11 cellular contexts compared by ENCODE assay signal in the genomic region with DNA sequence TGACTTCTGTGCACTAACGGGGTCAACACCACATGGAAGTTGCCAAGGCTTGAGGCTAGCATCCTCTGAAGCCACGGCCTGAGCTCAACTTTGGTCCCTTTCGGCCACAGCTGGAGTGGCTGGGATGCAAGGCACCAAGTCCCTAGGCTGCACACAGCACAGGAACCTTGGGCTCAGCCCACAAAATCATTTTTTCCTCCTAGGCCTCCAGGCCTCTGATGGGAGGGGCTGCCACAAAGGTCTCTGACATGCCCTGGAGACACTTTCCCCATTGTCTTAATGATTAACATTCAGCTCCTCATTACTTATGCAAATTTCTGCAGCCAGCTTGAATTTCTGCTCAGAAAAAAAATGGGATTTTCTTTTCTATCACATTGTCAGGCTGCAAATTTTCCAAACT. TPM values are rescaled to one million over a fixed set of nuclear protein-coding genes. Genes with fewer than 3 reads are reported as not detected.
"Had no signal": no experiment of that assay in that cellular context is flagged by ENCODE, and none has a peak within 500 bp of the region (broad histone marks: within the 10 kb centered on the region; RNA-seq: fewer than 3 reads in every experiment).

No MANE protein-coding gene starts in this region.

RNA-seq across cellular contexts. Expression of a gene that starts 27.6 kb away (rescaled TPM):
- total RNA-seq: OCI-LY7, PC-9, Peyer's patch, Right ventricle myocardium inferior, Right ventricle myocardium superior, RPMI7951, SJSA1, SK-MEL-5, T-cell had no signal
- polyA plus RNA-seq: SK-N-SH had no signal

RNA-seq across cellular contexts. Expression of a gene that starts 55.1 kb away (rescaled TPM):
- total RNA-seq: OCI-LY7, PC-9, Peyer's patch, Right ventricle myocardium superior, RPMI7951, SJCRH30, SK-MEL-5, T-cell had no signal
- polyA plus RNA-seq: SK-N-SH had no signal
